ENCODE assay signal across 1 cellular context in genomic region chr1:151612506-151613274, GRCh38.
TF ChIP-seq lines count a peak whose summit lies in the region.

No MANE protein-coding gene starts in this region.

TF ChIP-seq in H1, 55 proteins besides CTCF, POLR2A, EP300 and RAD21 (continued from another document):
- peak; percentile 7 for TF ChIP-seq SAP30 (IDR thresholded peaks at IDR 0.05; ENCODE audit: insufficient read depth, insufficient replicate concordance, low read length)
- no peak for TF ChIP-seq USF2 (IDR thresholded peaks at IDR 0.05; ENCODE audit: low read length)
- no peak for TF ChIP-seq SUZ12 (IDR thresholded peaks at IDR 0.05; ENCODE audit: low read length)
- peak; percentile 67 for TF ChIP-seq ASH2L (IDR thresholded peaks at IDR 0.05; ENCODE audit: low read length)
- TF ChIP-seq KDM4A (IDR thresholded peaks at IDR 0.05; ENCODE audit: low read depth, low read length, severe bottlenecking): peak; percentile 20
- 0 out of 2 replicates have a peak, but pooled peaks have one; percentile 6 for TF ChIP-seq MAX (IDR thresholded peaks at IDR 0.05)
- TF ChIP-seq TAF7 (optimal IDR thresholded peaks at IDR 0.05; ENCODE audit: borderline replicate concordance, low read depth, low read length): no peak
- peak; percentile 25 for TF ChIP-seq RBBP5 (IDR thresholded peaks at IDR 0.05; ENCODE audit: borderline replicate concordance, low read depth, low read length)
- 0 out of 2 replicates have a peak, but pooled peaks have one; percentile 11 for TF ChIP-seq TAF1 (IDR thresholded peaks at IDR 0.05; ENCODE audit: low read depth, low read length)
- TF ChIP-seq PHF8 (conservative IDR thresholded peaks at IDR 0.05; ENCODE audit: low read depth, low read length): 0 out of 2 replicates have a peak, but pooled peaks have one; percentile 23
- no peak for TF ChIP-seq CBX8 (IDR thresholded peaks at IDR 0.05; ENCODE audit: borderline replicate concordance, low read depth, low read length)
- no peak for TF ChIP-seq GABPA (IDR thresholded peaks at IDR 0.05; ENCODE audit: borderline replicate concordance, insufficient read depth, low read length)
